In genomic region chr6:31655349-31656237, GRCh38 we compare ENCODE assay signal across 18 cellular contexts. TPM values are rescaled to one million over a fixed set of nuclear protein-coding genes. Genes with fewer than 3 reads are reported as not detected.
DNase-seq lines count a peak whose midpoint lies in the region; ATAC-seq, FAIRE-seq and TF ChIP-seq lines count a peak whose summit lies in the region.
"Had no signal": no experiment of that assay in that cellular context is flagged by ENCODE, and none has a peak within 500 bp of the region (broad histone marks: within the 10 kb centered on the region; RNA-seq: fewer than 3 reads in every experiment).

APOM (plus strand) TSS chr6:31655894; CDS start chr6:31655967, 73 bp downstream.

- DNase-seq in activated CD4-positive, alpha-beta T cell treated with anti-CD3 and anti-CD28 coated beads, Interleukin-2, amount 10 ng/mL, durations not matched to agents 24 days and 14 days, result no peak
- no peak for DNase-seq in activated CD4-positive, alpha-beta T cell treated with anti-CD3 and anti-CD28 coated beads for 48 hours
- DNase-seq in activated CD4-positive, alpha-beta memory T cell treated with anti-CD3 and anti-CD28 coated beads for 36 hours, result no peak
- peak; percentile 66 for DNase-seq in hepatocyte (ENCODE audit: low spot score)
- DNase-seq in progenitor cell of endocrine pancreas (ENCODE audit: low spot score, unreplicated experiment), result no peak
- no peak for DNase-seq in NCI-H774 (lab: John Stamatoyannopoulos, UW)
- no peak for DNase-seq in GM12891 (ENCODE audit: insufficient read length, low spot score)
- DNase-seq in activated CD8-positive, alpha-beta memory T cell treated with anti-CD3 and anti-CD28 coated beads, Interleukin-2, amount 10 ng/mL, durations not matched to agents 7 days and 5 days, result no peak
- DNase-seq: activated CD8-positive, alpha-beta memory T cell treated with anti-CD3 and anti-CD28 coated beads, Interleukin-2, amount 50 U/mL, for 48 hours; anterior cingulate cortex; COR-L47; esophagus squamous epithelium; GF-D8; left ventricle myocardium inferior; SHP77; stimulated activated CD4-positive, alpha-beta T cell treated with anti-CD3 and anti-CD28 coated beads, Interleukin-4, amount 100 ng/mL, for 4 hours had no signal

- H3K4me3 ChIP-seq in hepatocyte, result no peak within 1 kb of the TSS
- H3K4me3 ChIP-seq: A549, esophagus squamous epithelium, left ventricle myocardium inferior had no signal

- peaks cover 29% of the 10 kb centered on the region for H3K4me1 ChIP-seq in hepatocyte (ENCODE audit: insufficient read depth)

- H3K27ac Mint-ChIP-seq in activated CD4-positive, alpha-beta T cell treated with anti-CD3 and anti-CD28 coated beads, Interleukin-2, amount 10 ng/mL, durations not matched to agents 24 days and 14 days, result peak within 1 kb of the TSS; percentile 14
- peak within 1 kb of the TSS; percentile 39 for H3K27ac Mint-ChIP-seq in activated CD4-positive, alpha-beta memory T cell treated with anti-CD3 and anti-CD28 coated beads for 36 hours
- peak within 1 kb of the TSS; percentile 88 for H3K27ac Mint-ChIP-seq in progenitor cell of endocrine pancreas
- no peak within 1 kb of the TSS for H3K27ac Mint-ChIP-seq in activated CD8-positive, alpha-beta memory T cell treated with anti-CD3 and anti-CD28 coated beads, Interleukin-2, amount 10 ng/mL, durations not matched to agents 7 days and 5 days

- ATAC-seq in activated CD8-positive, alpha-beta memory T cell treated with anti-CD3 and anti-CD28 coated beads, Interleukin-2, amount 10 ng/mL, durations not matched to agents 7 days and 5 days, result no peak
- ATAC-seq: A549 had no signal

- H3K27ac ChIP-seq in hepatocyte, result peak within 1 kb of the TSS; percentile 62
- H3K27ac ChIP-seq: A549, left ventricle myocardium inferior had no signal

- no peaks in the 10 kb centered on the region for H3K9me3 Mint-ChIP-seq in activated CD4-positive, alpha-beta T cell treated with anti-CD3 and anti-CD28 coated beads, Interleukin-2, amount 10 ng/mL, durations not matched to agents 24 days and 14 days
- H3K9me3 Mint-ChIP-seq in activated CD4-positive, alpha-beta memory T cell treated with anti-CD3 and anti-CD28 coated beads for 36 hours, result no peaks in the 10 kb centered on the region
- H3K9me3 Mint-ChIP-seq in progenitor cell of endocrine pancreas (ENCODE audit: low read depth), result no peaks in the 10 kb centered on the region
- no peaks in the 10 kb centered on the region for H3K9me3 Mint-ChIP-seq in activated CD8-positive, alpha-beta memory T cell treated with anti-CD3 and anti-CD28 coated beads, Interleukin-2, amount 10 ng/mL, durations not matched to agents 7 days and 5 days (ENCODE audit: low read depth)

- no peak within 1 kb of the TSS for H2AFZ ChIP-seq in hepatocyte

- CTCF ChIA-PET in activated CD4-positive, alpha-beta memory T cell treated with anti-CD3 and anti-CD28 coated beads for 36 hours (lab: Charles Lee), result interaction anchor here (1.2 to 1.4 kb wide), 2 partner anchors 74 to 110 kb away, joined by 3 to 4 read pairs; partner anchors contain the start of genes ATP6V1G2 and LTB
- CTCF ChIA-PET in activated CD8-positive, alpha-beta memory T cell treated with anti-CD3 and anti-CD28 coated beads, Interleukin-2, amount 10 ng/mL, durations not matched to agents 7 days and 5 days (lab: Charles Lee), result interaction anchor here (1.2 to 5.6 kb wide), 2 partner anchors 8 to 12 kb away, joined by 3 to 39 read pairs; partner anchors contain the start of gene GPANK1

- H3K4me3 Mint-ChIP-seq in activated CD4-positive, alpha-beta T cell treated with anti-CD3 and anti-CD28 coated beads, Interleukin-2, amount 10 ng/mL, durations not matched to agents 24 days and 14 days, result no peak within 1 kb of the TSS
- no peak within 1 kb of the TSS for H3K4me3 Mint-ChIP-seq in activated CD4-positive, alpha-beta memory T cell treated with anti-CD3 and anti-CD28 coated beads for 36 hours
- peak within 1 kb of the TSS; percentile 50 for H3K4me3 Mint-ChIP-seq in progenitor cell of endocrine pancreas (ENCODE audit: low read depth)
- H3K4me3 Mint-ChIP-seq in activated CD8-positive, alpha-beta memory T cell treated with anti-CD3 and anti-CD28 coated beads, Interleukin-2, amount 10 ng/mL, durations not matched to agents 7 days and 5 days, result no peak within 1 kb of the TSS

- no peaks in the 10 kb centered on the region for H3K9me3 ChIP-seq in hepatocyte (ENCODE audit: low read depth)
- H3K9me3 ChIP-seq: A549, esophagus squamous epithelium, left ventricle myocardium inferior had no signal

- 68% methylated on average over 8 of the region's 8 CpGs for WGBS in hepatocyte (ENCODE audit: low lambda C conversion rate, missing lambda C conversion rate)

- intact Hi-C loops in activated CD4-positive, alpha-beta T cell treated with anti-CD3 and anti-CD28 coated beads, Interleukin-2, amount 10 ng/mL, durations not matched to agents 24 days and 14 days (cut with micrococcal nuclease), result no loop called here
- intact Hi-C loops in activated CD4-positive, alpha-beta memory T cell treated with anti-CD3 and anti-CD28 coated beads for 36 hours (cut with micrococcal nuclease), result no loop called here

- H3K79me2 ChIP-seq in hepatocyte, result peaks cover 64% of the 10 kb centered on the region

- H4K20me1 ChIP-seq in hepatocyte (ENCODE audit: insufficient read depth, poor library complexity, severe bottlenecking), result peaks cover 13% of the 10 kb centered on the region

- H3K36me3 Mint-ChIP-seq in activated CD4-positive, alpha-beta T cell treated with anti-CD3 and anti-CD28 coated beads, Interleukin-2, amount 10 ng/mL, durations not matched to agents 24 days and 14 days (ENCODE audit: low read depth), result peaks cover 51% of the 10 kb centered on the region
- peaks cover 41% of the 10 kb centered on the region for H3K36me3 Mint-ChIP-seq in activated CD4-positive, alpha-beta memory T cell treated with anti-CD3 and anti-CD28 coated beads for 36 hours
- H3K36me3 Mint-ChIP-seq in progenitor cell of endocrine pancreas (ENCODE audit: insufficient read depth), result peaks cover 3% of the 10 kb centered on the region
- peaks cover 31% of the 10 kb centered on the region for H3K36me3 Mint-ChIP-seq in activated CD8-positive, alpha-beta memory T cell treated with anti-CD3 and anti-CD28 coated beads, Interleukin-2, amount 10 ng/mL, durations not matched to agents 7 days and 5 days

- no peak; the same call in 1 of the 2 replicates for TF ChIP-seq POLR2A in GM12891 (IDR thresholded peaks at IDR 0.05; ENCODE audit: low read depth, low read length)

- TF ChIP-seq CTCF in hepatocyte (IDR thresholded peaks at IDR 0.05; ENCODE audit: poor library complexity), result no peak
- no peak for TF ChIP-seq CTCF in progenitor cell of endocrine pancreas (IDR thresholded peaks at IDR 0.05; ENCODE audit: unreplicated experiment)

- H3K27me3 ChIP-seq in hepatocyte, result no peaks in the 10 kb centered on the region
- H3K27me3 ChIP-seq: esophagus squamous epithelium had no signal

- POLR2A ChIA-PET in activated CD4-positive, alpha-beta memory T cell treated with anti-CD3 and anti-CD28 coated beads for 36 hours (lab: Charles Lee), result interaction anchor here (6.1 kb wide), 1 partner anchor 7 kb away, joined by 92 read pairs; the partner anchor contains the start of genes C6orf47, CSNK2B and GPANK1

- H3K9me2 ChIP-seq in hepatocyte (replicated peaks; ENCODE audit: insufficient read depth), result no peaks in the 10 kb centered on the region

- peaks cover 65% of the 10 kb centered on the region for H3K4me1 Mint-ChIP-seq in activated CD4-positive, alpha-beta T cell treated with anti-CD3 and anti-CD28 coated beads, Interleukin-2, amount 10 ng/mL, durations not matched to agents 24 days and 14 days
- H3K4me1 Mint-ChIP-seq in activated CD4-positive, alpha-beta memory T cell treated with anti-CD3 and anti-CD28 coated beads for 36 hours (ENCODE audit: low read depth), result peaks cover 59% of the 10 kb centered on the region
- H3K4me1 Mint-ChIP-seq in progenitor cell of endocrine pancreas (ENCODE audit: low read depth), result peaks cover 62% of the 10 kb centered on the region
- H3K4me1 Mint-ChIP-seq in activated CD8-positive, alpha-beta memory T cell treated with anti-CD3 and anti-CD28 coated beads, Interleukin-2, amount 10 ng/mL, durations not matched to agents 7 days and 5 days, result peaks cover 69% of the 10 kb centered on the region

- H3K27me3 Mint-ChIP-seq in activated CD4-positive, alpha-beta T cell treated with anti-CD3 and anti-CD28 coated beads, Interleukin-2, amount 10 ng/mL, durations not matched to agents 24 days and 14 days, result peaks cover 3% of the 10 kb centered on the region
- H3K27me3 Mint-ChIP-seq in activated CD4-positive, alpha-beta memory T cell treated with anti-CD3 and anti-CD28 coated beads for 36 hours, result no peaks in the 10 kb centered on the region
- no peaks in the 10 kb centered on the region for H3K27me3 Mint-ChIP-seq in progenitor cell of endocrine pancreas
- no peaks in the 10 kb centered on the region for H3K27me3 Mint-ChIP-seq in activated CD8-positive, alpha-beta memory T cell treated with anti-CD3 and anti-CD28 coated beads, Interleukin-2, amount 10 ng/mL, durations not matched to agents 7 days and 5 days

- FAIRE-seq in GM12891 (lab: Jason Lieb, UNC), result no peak
- FAIRE-seq: A549, urothelium cell line had no signal

- H3K4me2 ChIP-seq in hepatocyte, result peak within 1 kb of the TSS; percentile 53
- H3K4me2 ChIP-seq: A549 had no signal

- no peaks in the 10 kb centered on the region for H3K36me3 ChIP-seq in hepatocyte (replicated peaks; ENCODE audit: insufficient read depth, low read depth)

TF ChIP-seq in GM12891, 5 proteins besides CTCF, POLR2A, EP300 and RAD21:
- TF ChIP-seq PAX5 (IDR thresholded peaks at IDR 0.05; ENCODE audit: insufficient read depth, low read length, severe bottlenecking) (no peak), TAF1 (IDR thresholded peaks at IDR 0.05; ENCODE audit: low read depth, low read length) (no peak), POLR2AphosphoS5 (IDR thresholded peaks at IDR 0.05; ENCODE audit: low read depth, low read length) (no peak), POU2F2 (IDR thresholded peaks at IDR 0.05; ENCODE audit: low read depth, low read length) (no peak), SPI1 (IDR thresholded peaks at IDR 0.05; ENCODE audit: low read depth, low read length) (no peak)

RNA-seq across cellular contexts. Expression of gene APOM, which starts in this region (rescaled TPM):
- total RNA-seq in activated CD4-positive, alpha-beta T cell treated with anti-CD3 and anti-CD28 coated beads, Interleukin-2, amount 10 ng/mL, durations not matched to agents 24 days and 14 days, result 2.5 and 3.4 TPM in 2 replicates
- 1 to 10 TPM; 2.9 to 3.1 TPM for total RNA-seq in activated CD4-positive, alpha-beta memory T cell treated with anti-CD3 and anti-CD28 coated beads for 36 hours
- total RNA-seq in hepatocyte (9.3 and 10.4 TPM in 2 replicates), progenitor cell of endocrine pancreas (7.1 and 7.5 TPM in 2 replicates)
- 28.2 and 40.7 TPM in 2 replicates for polyA plus RNA-seq in hepatocyte
- 4.3 TPM for polyA plus RNA-seq in GM12891 (2012; ENCODE audit: low read depth, missing spikeins)
- 1 to 10 TPM; 1.9 to 3.7 TPM for total RNA-seq in activated CD8-positive, alpha-beta memory T cell treated with anti-CD3 and anti-CD28 coated beads, Interleukin-2, amount 10 ng/mL, durations not matched to agents 7 days and 5 days
